27 cellular contexts compared by ENCODE assay signal in the genomic region with DNA sequence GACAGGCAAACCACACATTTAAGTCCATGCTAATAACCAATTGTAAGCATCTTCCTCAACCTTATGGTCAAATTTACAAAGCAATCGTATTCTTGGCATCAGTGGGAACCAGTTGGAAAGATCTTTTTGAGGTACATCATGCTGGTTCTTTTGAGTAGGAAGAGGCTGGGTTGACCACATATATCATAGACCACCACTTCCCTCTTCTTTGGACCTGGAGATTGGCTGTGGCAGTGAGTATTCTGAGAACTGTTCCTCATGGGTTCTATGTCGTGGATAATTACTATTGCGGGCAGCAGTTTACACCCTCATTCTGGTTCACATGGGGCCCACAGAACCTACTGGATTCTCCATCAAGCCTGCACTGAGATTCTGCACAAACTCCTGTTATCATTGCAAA.
"Had no signal": no experiment of that assay in that cellular context is flagged by ENCODE, and none has a peak within 500 bp of the region (broad histone marks: within the 10 kb centered on the region; RNA-seq: fewer than 3 reads in every experiment).

No MANE protein-coding gene starts in this region.

- H3K4me3 Mint-ChIP-seq: activated CD4-positive, alpha-beta memory T cell treated with anti-CD3 and anti-CD28 coated beads, Interleukin-2, amount 10 ng/mL, durations not matched to agents 7 days and 5 days; activated CD4-positive, alpha-beta T cell treated with anti-CD3 and anti-CD28 coated beads, Interleukin-2, amount 10 ng/mL, durations not matched to agents 7 days and 5 days; central memory CD8-positive, alpha-beta T cell; natural killer cell treated with Interleukin-12 subunit alpha and Interleukin-12 subunit beta and Interleukin-15 and Interleukin-18, amount 100 ng/mL, for 72 hours; WTC11 had no signal

- ATAC-seq: activated naive CD4-positive, alpha-beta T cell treated with anti-CD3 and anti-CD28 coated beads, Interleukin-2, amount 50 U/mL, for 72 hours; left lung; lower lobe of right lung; natural killer cell treated with Interleukin-12 subunit alpha and Interleukin-12 subunit beta and Interleukin-15 and Interleukin-18, amount 100 ng/mL, for 72 hours; WTC11 had no signal

- FAIRE-seq: bronchial epithelial cell, endometrium, TTC549 had no signal

- H3K4me1 ChIP-seq: esophagus squamous epithelium, lower lobe of right lung, right atrium auricular region, tibial nerve had no signal

- H3K27me3 Mint-ChIP-seq: activated CD4-positive, alpha-beta memory T cell treated with anti-CD3 and anti-CD28 coated beads, Interleukin-2, amount 10 ng/mL, durations not matched to agents 7 days and 5 days; central memory CD8-positive, alpha-beta T cell; natural killer cell treated with Interleukin-12 subunit alpha and Interleukin-12 subunit beta and Interleukin-15 and Interleukin-18, amount 100 ng/mL, for 72 hours had no signal

- H3K27ac ChIP-seq: epithelial cell of prostate, esophagus squamous epithelium, left lung, lower lobe of right lung, right atrium auricular region, tibial nerve had no signal

- H3K27ac Mint-ChIP-seq: activated CD4-positive, alpha-beta memory T cell treated with anti-CD3 and anti-CD28 coated beads, Interleukin-2, amount 10 ng/mL, durations not matched to agents 7 days and 5 days; activated CD4-positive, alpha-beta T cell treated with anti-CD3 and anti-CD28 coated beads, Interleukin-2, amount 10 ng/mL, durations not matched to agents 7 days and 5 days; activated naive CD4-positive, alpha-beta T cell treated with anti-CD3 and anti-CD28 coated beads, Interleukin-2, amount 50 U/mL, for 72 hours; natural killer cell treated with Interleukin-12 subunit alpha and Interleukin-12 subunit beta and Interleukin-15 and Interleukin-18, amount 100 ng/mL, for 72 hours; WTC11 had no signal

- DNase-seq: activated CD4-positive, alpha-beta memory T cell treated with anti-CD3 and anti-CD28 coated beads, Interleukin-2, amount 10 ng/mL, durations not matched to agents 7 days and 5 days; activated CD4-positive, alpha-beta T cell treated with anti-CD3 and anti-CD28 coated beads for 1 hour; activated CD4-positive, alpha-beta T cell treated with anti-CD3 and anti-CD28 coated beads, Interleukin-2, amount 10 ng/mL, durations not matched to agents 7 days and 5 days; activated naive CD4-positive, alpha-beta T cell; activated T-cell treated with anti-CD3 and anti-CD28 coated beads, Interleukin-2, amount 50 U/mL, for 48 hours; anterior cingulate cortex; dermis blood vessel endothelial cell; effector CD8-positive, alpha-beta T cell; esophagus squamous epithelium; foreskin melanocyte; left lung; lower lobe of right lung; mesenchymal stem cell; stimulated activated CD4-positive, alpha-beta T cell treated with anti-CD3 and anti-CD28 coated beads, Interleukin-2, amount 100 ng/mL, for 24 hours; stimulated activated naive CD4-positive, alpha-beta T cell; T-helper 1 cell had no signal

- H3K9me3 ChIP-seq: lower lobe of right lung, right atrium auricular region had no signal

- H3K4me3 ChIP-seq: esophagus squamous epithelium, left lung, lower lobe of right lung, right atrium auricular region, smooth muscle cell, tibial nerve had no signal

- H3K4me1 Mint-ChIP-seq: activated CD4-positive, alpha-beta memory T cell treated with anti-CD3 and anti-CD28 coated beads, Interleukin-2, amount 10 ng/mL, durations not matched to agents 7 days and 5 days; WTC11 had no signal

- H3K36me3 ChIP-seq: esophagus squamous epithelium, left lung, lower lobe of right lung, right atrium auricular region, tibial nerve had no signal
